In the genomic region with DNA sequence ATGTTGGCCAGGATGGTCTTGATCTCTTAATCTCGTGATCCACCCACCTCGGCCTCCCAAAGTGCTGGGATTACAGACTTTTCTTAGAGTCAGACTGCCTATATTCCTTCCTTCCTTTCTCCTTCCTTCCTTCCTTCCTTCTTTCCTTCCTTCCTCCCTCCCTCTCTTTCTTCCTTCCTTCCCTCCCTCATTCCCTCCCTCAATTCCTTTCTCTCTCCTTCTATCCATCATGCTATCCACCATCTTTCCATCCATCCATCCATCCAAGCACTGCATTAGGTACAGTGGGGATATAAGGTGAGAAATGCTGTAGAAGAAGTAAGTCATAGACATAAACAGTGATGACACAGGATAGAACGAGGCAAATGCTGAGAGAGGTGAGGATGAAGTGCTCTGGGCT, we compare ENCODE assay signal across 22 cellular contexts. TPM values are rescaled to one million over a fixed set of nuclear protein-coding genes. Genes with fewer than 3 reads are reported as not detected.
A peak's percentile ranks its signal among the peaks of the same experiment; 100 is the strongest.
DNase-seq lines count a peak whose midpoint lies in the region; ATAC-seq, FAIRE-seq and TF ChIP-seq lines count a peak whose summit lies in the region.
"Had no signal": no experiment of that assay in that cellular context is flagged by ENCODE, and none has a peak within 500 bp of the region (broad histone marks: within the 10 kb centered on the region; RNA-seq: fewer than 3 reads in every experiment).

No MANE protein-coding gene starts in this region.

- no peak for DNase-seq in RWPE2 (ENCODE audit: low spot score)
- no peak for DNase-seq in epithelial cell of prostate (ENCODE audit: low read depth, low spot score)
- no peak for DNase-seq in smooth muscle cell (lab: John Stamatoyannopoulos, UW; ENCODE audit: unreplicated experiment)
- no peak for DNase-seq in stimulated activated effector memory CD8-positive, alpha-beta T cell treated with anti-CD3 and anti-CD28 coated beads, Interleukin-12 subunit alpha, Interleukin-12 subunit beta, amount 100 ng/mL, for 72 hours (ENCODE audit: low spot score in 2 of 2)
- no peak for DNase-seq in GM12891 (ENCODE audit: insufficient read length, low spot score)
- DNase-seq in adrenal gland = no peak
- DNase-seq in GM20000 (ENCODE audit: low spot score) = no peak
- DNase-seq: C1 segment of cervical spinal cord; CD4-positive, alpha-beta memory T cell; COR-L47; GOT3; KBM-7; MG63; NCI-H2029; NCI-H2227 treated with DMSO at 0.1 percent for 48 hours; NCI-H526 treated with DMSO at 0.1 percent for 48 hours; PC-9; SHP77 treated with DMSO at 0.1 percent for 48 hours had no signal

- no peak for ATAC-seq in RWPE2 (ENCODE audit: low read depth)
- no peak for ATAC-seq in stimulated activated effector memory CD8-positive, alpha-beta T cell treated with anti-CD3 and anti-CD28 coated beads, Interleukin-12 subunit alpha, Interleukin-12 subunit beta, amount 100 ng/mL, for 72 hours

- no peaks in the 10 kb centered on the region for H3K27me3 ChIP-seq in RWPE2 (ENCODE audit: insufficient read depth, poor library complexity, severe bottlenecking)
- H3K27me3 ChIP-seq in smooth muscle cell (ENCODE audit: low read depth) = no peaks in the 10 kb centered on the region
- H3K27me3 ChIP-seq in adrenal gland = no peaks in the 10 kb centered on the region
- H3K27me3 ChIP-seq: MG63 had no signal

- TF ChIP-seq CTCF in RWPE2 (IDR thresholded peaks at IDR 0.05; ENCODE audit: poor library complexity, severe bottlenecking) (no peak), smooth muscle cell (IDR thresholded peaks at IDR 0.05; ENCODE audit: borderline replicate concordance, insufficient read depth, poor library complexity, severe bottlenecking) (no peak), adrenal gland (IDR thresholded peaks at IDR 0.05) (no peak), GM20000 (IDR thresholded peaks at IDR 0.05; ENCODE audit: extremely low read depth, missing control alignments) (no peak)

- intact Hi-C loops in adrenal gland (cut with DNase I) = no loop called here

- H3K4me1 ChIP-seq in RWPE2 (ENCODE audit: insufficient read depth, poor library complexity, severe bottlenecking) (peaks cover 47% of the 10 kb centered on the region), smooth muscle cell (ENCODE audit: low read depth) (peaks cover 8% of the 10 kb centered on the region), adrenal gland (replicated peaks in 1 of 2) (no peaks in the 10 kb centered on the region)

- H3K4me2 ChIP-seq in smooth muscle cell = no peak overlapping the region
- H3K4me2 ChIP-seq: PC-9 had no signal

- no peak overlapping the region for H3K27ac Mint-ChIP-seq in stimulated activated effector memory CD8-positive, alpha-beta T cell treated with anti-CD3 and anti-CD28 coated beads, Interleukin-12 subunit alpha, Interleukin-12 subunit beta, amount 100 ng/mL, for 72 hours
- H3K27ac Mint-ChIP-seq: CD4-positive, alpha-beta memory T cell had no signal

- H3K36me3 Mint-ChIP-seq in stimulated activated effector memory CD8-positive, alpha-beta T cell treated with anti-CD3 and anti-CD28 coated beads, Interleukin-12 subunit alpha, Interleukin-12 subunit beta, amount 100 ng/mL, for 72 hours = no peaks in the 10 kb centered on the region
- H3K36me3 Mint-ChIP-seq: CD4-positive, alpha-beta memory T cell had no signal

- H3K27ac ChIP-seq in RWPE2 (ENCODE audit: poor library complexity, severe bottlenecking) (peak overlapping the region; percentile 96), epithelial cell of prostate (peak overlapping the region; percentile 98), smooth muscle cell (ENCODE audit: low read depth) (peak overlapping the region; percentile 94), adrenal gland (no peak overlapping the region)
- H3K27ac ChIP-seq: PC-9 had no signal

- H3K9ac ChIP-seq in smooth muscle cell (ENCODE audit: low read depth) = peak overlapping the region; percentile 79

- H3K4me3 Mint-ChIP-seq in stimulated activated effector memory CD8-positive, alpha-beta T cell treated with anti-CD3 and anti-CD28 coated beads, Interleukin-12 subunit alpha, Interleukin-12 subunit beta, amount 100 ng/mL, for 72 hours = no peak overlapping the region
- H3K4me3 Mint-ChIP-seq: CD4-positive, alpha-beta memory T cell had no signal

- peaks cover 7% of the 10 kb centered on the region for H3K4me1 Mint-ChIP-seq in stimulated activated effector memory CD8-positive, alpha-beta T cell treated with anti-CD3 and anti-CD28 coated beads, Interleukin-12 subunit alpha, Interleukin-12 subunit beta, amount 100 ng/mL, for 72 hours

- H3K79me2 ChIP-seq in smooth muscle cell (ENCODE audit: low read depth) = no peaks in the 10 kb centered on the region

- 97% methylated on average over 3 of the region's 3 CpGs for WGBS in smooth muscle cell (ENCODE audit: low lambda C conversion rate)
- WGBS in adrenal gland, 4 donors = 74 to 89% (median 84%) methylated on average over 3 of the region's 3 CpGs

- H3K9me3 ChIP-seq in RWPE2 (ENCODE audit: severe bottlenecking) (no peaks in the 10 kb centered on the region), smooth muscle cell (replicated peaks; ENCODE audit: low read depth) (no peaks in the 10 kb centered on the region), adrenal gland (replicated peaks in 1 of 3) (no peaks in the 10 kb centered on the region)
- H3K9me3 ChIP-seq: HAP-1, MG63 had no signal

- TF ChIP-seq POLR2A in GM12891 (IDR thresholded peaks at IDR 0.05; ENCODE audit: low read depth, low read length) = no peak
- no peak for TF ChIP-seq POLR2A in adrenal gland (IDR thresholded peaks at IDR 0.05)

- FAIRE-seq in GM12891 (lab: Jason Lieb, UNC) = no peak
- FAIRE-seq: G401.6, GM12878, HTR-8/SVneo had no signal

- no peak overlapping the region for H2AFZ ChIP-seq in smooth muscle cell (ENCODE audit: low read depth)
- H2AFZ ChIP-seq: PC-9 had no signal

- H3K4me3 ChIP-seq in RWPE2 (ENCODE audit: severe bottlenecking) = no peak overlapping the region
- no peak overlapping the region for H3K4me3 ChIP-seq in smooth muscle cell
- no peak overlapping the region for H3K4me3 ChIP-seq in adrenal gland
- H3K4me3 ChIP-seq: GM12878, HAP-1, MG63, PC-9 had no signal

- no peaks in the 10 kb centered on the region for H3K9me3 Mint-ChIP-seq in stimulated activated effector memory CD8-positive, alpha-beta T cell treated with anti-CD3 and anti-CD28 coated beads, Interleukin-12 subunit alpha, Interleukin-12 subunit beta, amount 100 ng/mL, for 72 hours

- no peaks in the 10 kb centered on the region for H4K20me1 ChIP-seq in smooth muscle cell (ENCODE audit: low read depth)

- no peaks in the 10 kb centered on the region for H3F3A ChIP-seq in smooth muscle cell (ENCODE audit: low read depth)

- H3K36me3 ChIP-seq in RWPE2 (ENCODE audit: low read depth) = peaks cover 88% of the 10 kb centered on the region
- no peaks in the 10 kb centered on the region for H3K36me3 ChIP-seq in smooth muscle cell (ENCODE audit: low read depth)
- no peaks in the 10 kb centered on the region for H3K36me3 ChIP-seq in adrenal gland (replicated peaks in 1 of 2)
- H3K36me3 ChIP-seq: HAP-1, MG63 had no signal

TF ChIP-seq in GM12891, 5 proteins besides CTCF, POLR2A, EP300 and RAD21:
- no peak for TF ChIP-seq POLR2AphosphoS5 (IDR thresholded peaks at IDR 0.05; ENCODE audit: low read depth, low read length)
- TF ChIP-seq PAX5 (IDR thresholded peaks at IDR 0.05; ENCODE audit: insufficient read depth, low read length, severe bottlenecking) = no peak
- no peak for TF ChIP-seq TAF1 (IDR thresholded peaks at IDR 0.05; ENCODE audit: low read depth, low read length)
- TF ChIP-seq POU2F2 (IDR thresholded peaks at IDR 0.05; ENCODE audit: low read depth, low read length) = no peak
- no peak for TF ChIP-seq SPI1 (IDR thresholded peaks at IDR 0.05; ENCODE audit: low read depth, low read length)
TF ChIP-seq in GM12891: peak in this region for 0.

RNA-seq across cellular contexts. Expression of a gene that starts 13.2 kb away (rescaled TPM):
- total RNA-seq in smooth muscle cell (120 TPM in 2 replicates), adrenal gland (1 to 10 TPM in 1 of 8 donors, under 1 TPM in 6, not detected in 1; 0.04 to 1.4 (median 0.10) TPM)
- polyA plus RNA-seq in smooth muscle cell (35.1 and 117 TPM in 2 replicates), adrenal gland (under 1 TPM; 0.15 to 0.30 (median 0.16) TPM)
- polyA plus RNA-seq in GM12891 (2012; ENCODE audit: low read depth, missing spikeins) = 0.14 TPM
- total RNA-seq: CD4-positive, alpha-beta memory T cell had no signal
- polyA plus RNA-seq: CD4-positive, alpha-beta memory T cell had no signal

Comparison
In these comparisons a context has a peak if more than half of its experiments do, and no peak if none do; other contexts are left out.
1. H3K27ac ChIP-seq: peak in RWPE2 (single experiment), epithelial cell of prostate (single experiment) and smooth muscle cell (single experiment); none in adrenal gland (0 of 5).
2. RNA of a gene that starts 13.2 kb away (total RNA-seq): 120 TPM in smooth muscle cell; 0.04 to 1.4 TPM in adrenal gland; every median in the first group is over 10 times any median in the second.